ENCODE assay signal across 15 cellular contexts in genomic region chr1:206053616-206054015, GRCh38. TPM values are rescaled to one million over a fixed set of nuclear protein-coding genes. Genes with fewer than 3 reads are reported as not detected.
DNase-seq lines count a peak whose midpoint lies in the region; ATAC-seq and TF ChIP-seq lines count a peak whose summit lies in the region.
"Not testable (repeated sequence)": the region's sequence is repeated elsewhere in the genome, so short reads cannot be mapped to it uniquely, and the experiment has no call there.
"Had no signal": no experiment of that assay in that cellular context is flagged by ENCODE, and none has a peak within 500 bp of the region (broad histone marks: within the 10 kb centered on the region; RNA-seq: fewer than 3 reads in every experiment).

No MANE protein-coding gene starts in this region.

- not testable (repeated sequence) for ATAC-seq in activated CD4-positive, alpha-beta T cell treated with anti-CD3 and anti-CD28 coated beads for 36 hours; naive B cell (ENCODE audit: low read depth in 2 of 2); stimulated activated naive B cell treated with anti-CD40 and anti-IgM and Interleukin-4, amounts not matched to agents 10 μg/mL and 1 μg/mL and 100 μg/mL, for 72 hours (replicated peaks)

- CTCF ChIA-PET in Calu3 (lab: Charles Lee) = interaction anchor here (0.6 to 1.9 kb wide), 2 partner anchors 18 to 69 kb away, joined by 5 to 6 read pairs; no protein-coding TSS in a partner anchor
- CTCF ChIA-PET in OCI-LY7 (lab: Charles Lee; ENCODE audit: unreplicated experiment); activated CD4-positive, alpha-beta T cell treated with anti-CD3 and anti-CD28 coated beads for 36 hours (lab: Charles Lee): not testable (repeated sequence)

- not testable (repeated sequence) for H3K9me3 ChIP-seq in OCI-LY7 (ENCODE audit: low read length); endodermal cell (ENCODE audit: control insufficient read depth, low read length)

- H3K36me3 Mint-ChIP-seq in Calu3 (ENCODE audit: insufficient read depth, unreplicated experiment) = peaks cover 74% of the 10 kb centered on the region
- H3K36me3 Mint-ChIP-seq in IgD-negative memory B cell; activated CD4-positive, alpha-beta T cell treated with anti-CD3 and anti-CD28 coated beads for 36 hours (ENCODE audit: low read depth); endodermal cell (ENCODE audit: low read depth); naive B cell: not testable (repeated sequence)
- peaks cover 45 to 46% of the 10 kb centered on the region in 2 donors for H3K36me3 Mint-ChIP-seq in stimulated activated naive B cell treated with anti-CD40 and anti-IgM and Interleukin-4, amounts not matched to agents 10 μg/mL and 1 μg/mL and 100 μg/mL, for 72 hours

- BruUV-seq in Calu3 (replicated peaks; lab: Mats Ljungman, UMichigan) = not testable (repeated sequence)
- TSS peak; percentile 58 for BruUV-seq in OCI-LY7 (replicated peaks; lab: Mats Ljungman, UMichigan)

- peaks cover 71% of the 10 kb centered on the region for H3K4me1 ChIP-seq in OCI-LY7 (ENCODE audit: insufficient read depth, low read length, poor library complexity, severe bottlenecking)
- not testable (repeated sequence) for H3K4me1 ChIP-seq in endodermal cell (ENCODE audit: control insufficient read depth, insufficient read depth, low read length)

- H3K9me2 ChIP-seq in OCI-LY7 (ENCODE audit: insufficient read depth, low read length) = not testable (repeated sequence)

- not testable (repeated sequence) for H3K27me3 ChIP-seq in endodermal cell (ENCODE audit: control insufficient read depth, insufficient read depth, low read length, poor library complexity, severe bottlenecking); kidney epithelial cell (ENCODE audit: control insufficient read depth, insufficient read depth, low read length)

- not testable (repeated sequence) for H3K9ac ChIP-seq in endodermal cell (ENCODE audit: extremely low read depth, low read length, poor library complexity, severe bottlenecking)

- peaks cover 86% of the 10 kb centered on the region for H3K4me1 Mint-ChIP-seq in Calu3 (ENCODE audit: low read depth, unreplicated experiment)
- H3K4me1 Mint-ChIP-seq in IgD-negative memory B cell = peaks cover 76 to 84% (median 84%) of the 10 kb centered on the region in 3 donors
- peaks cover 41% of the 10 kb centered on the region for H3K4me1 Mint-ChIP-seq in activated CD4-positive, alpha-beta T cell treated with anti-CD3 and anti-CD28 coated beads for 36 hours
- H3K4me1 Mint-ChIP-seq in endodermal cell = not testable (repeated sequence)
- peaks cover 54 to 85% (median 74%) of the 10 kb centered on the region in 3 donors for H3K4me1 Mint-ChIP-seq in naive B cell
- H3K4me1 Mint-ChIP-seq in stimulated activated naive B cell treated with anti-CD40 and anti-IgM and Interleukin-4, amounts not matched to agents 10 μg/mL and 1 μg/mL and 100 μg/mL, for 72 hours = peaks cover 50 to 84% of the 10 kb centered on the region in 2 donors

- H3K36me3 ChIP-seq in OCI-LY7 (ENCODE audit: insufficient read depth, low read length) = peaks cover 40% of the 10 kb centered on the region
- H3K36me3 ChIP-seq in endodermal cell (ENCODE audit: control insufficient read depth, insufficient read depth, low read length); kidney epithelial cell (ENCODE audit: control insufficient read depth, insufficient read depth, low read length): not testable (repeated sequence)

- intact Hi-C loops in Calu3 (cut with micrococcal nuclease; ENCODE audit: unreplicated experiment) = not testable (repeated sequence)
- intact Hi-C loops in OCI-LY7 (cut with micrococcal nuclease; ENCODE audit: unreplicated experiment) = loop anchor here (5.0 to 10.0 kb wide), 6 partner anchors 386 to 1531 kb away; partner anchors contain the start of genes FCMR, IKBKE and MAPKAPK2
- intact Hi-C loops in activated CD4-positive, alpha-beta T cell treated with anti-CD3 and anti-CD28 coated beads for 36 hours (cut with DNase I, micrococcal nuclease) = loop anchor here in 1 of 2 experiments (5.0 kb wide), 1 partner anchor 281 kb away; no protein-coding TSS in a partner anchor

- H3K27ac Mint-ChIP-seq in Calu3 (ENCODE audit: unreplicated experiment) (peak overlapping the region; percentile 99), IgD-negative memory B cell (peak overlapping the region; percentile 89 to 98 (median 90)), naive B cell (peak overlapping the region; percentile 93 to 98 (median 96))
- H3K27ac Mint-ChIP-seq in activated CD4-positive, alpha-beta T cell treated with anti-CD3 and anti-CD28 coated beads for 36 hours = peak overlapping the region; percentile 19
- H3K27ac Mint-ChIP-seq in endodermal cell = not testable (repeated sequence)
- H3K27ac Mint-ChIP-seq in stimulated activated naive B cell treated with anti-CD40 and anti-IgM and Interleukin-4, amounts not matched to agents 10 μg/mL and 1 μg/mL and 100 μg/mL, for 72 hours = peak overlapping the region; percentile 95

- H3K4me2 ChIP-seq in OCI-LY7 (ENCODE audit: low read length) = peak overlapping the region; percentile 85

- DNase-seq in Calu3; activated CD4-positive, alpha-beta T cell treated with anti-CD3 and anti-CD28 coated beads for 36 hours; kidney epithelial cell (ENCODE audit: low read depth); naive B cell; stimulated activated naive B cell treated with anti-CD40 and anti-IgM and Interleukin-4, amounts not matched to agents 10 μg/mL and 1 μg/mL and 100 μg/mL, for 72 hours: not testable (repeated sequence)
- peak; percentile 82 for DNase-seq in OCI-LY7 (ENCODE audit: low spot score)
- DNase-seq in endodermal cell = peak; percentile 7

- peak overlapping the region; percentile 94 for H3K4me3 Mint-ChIP-seq in Calu3 (ENCODE audit: low read depth, unreplicated experiment)
- peak overlapping the region; percentile 74 to 89 (median 80) for H3K4me3 Mint-ChIP-seq in IgD-negative memory B cell
- H3K4me3 Mint-ChIP-seq in activated CD4-positive, alpha-beta T cell treated with anti-CD3 and anti-CD28 coated beads for 36 hours; endodermal cell: not testable (repeated sequence)
- peak overlapping the region; percentile 10 to 89 (median 78) for H3K4me3 Mint-ChIP-seq in naive B cell
- H3K4me3 Mint-ChIP-seq in stimulated activated naive B cell treated with anti-CD40 and anti-IgM and Interleukin-4, amounts not matched to agents 10 μg/mL and 1 μg/mL and 100 μg/mL, for 72 hours = peak overlapping the region; percentile 84 to 87

- H2AFZ ChIP-seq in OCI-LY7 (ENCODE audit: low read length) = not testable (repeated sequence)

- peaks cover 56% of the 10 kb centered on the region for H3K79me2 ChIP-seq in OCI-LY7 (ENCODE audit: insufficient read depth, low read depth, low read length)

- not testable (repeated sequence) for TF ChIP-seq CTCF in Calu3 (IDR thresholded peaks at IDR 0.05; ENCODE audit: unreplicated experiment); OCI-LY7 (conservative IDR thresholded peaks at IDR 0.05; ENCODE audit: low read length); endodermal cell (conservative IDR thresholded peaks at IDR 0.05); kidney epithelial cell (IDR thresholded peaks at IDR 0.05; ENCODE audit: insufficient read depth, low read length, poor library complexity, severe bottlenecking)

- 98% methylated on average over 4 of the region's 4 CpGs; no CpG with 5 or more reads in 1 of the 2 experiments for WGBS in endodermal cell (ENCODE audit: insufficient coverage in 1 of 2, insufficient read length in 1 of 2), 2 experiments

- H4K20me1 ChIP-seq in OCI-LY7 (ENCODE audit: insufficient read depth, low read length) = not testable (repeated sequence)

- H3K4me3 ChIP-seq in OCI-LY7 (ENCODE audit: low read depth, low read length, poor library complexity, severe bottlenecking) = peak overlapping the region; percentile 75
- H3K4me3 ChIP-seq in endodermal cell (ENCODE audit: low read length) = not testable (repeated sequence)
- peak overlapping the region; percentile 48 for H3K4me3 ChIP-seq in kidney epithelial cell (ENCODE audit: low read depth, low read length)

- POLR2A ChIA-PET in OCI-LY7 (lab: Charles Lee) = interaction anchor here (0.6 to 3.2 kb wide), 2 partner anchors 8 to 39 kb away, joined by 3 to 25 read pairs; no protein-coding TSS in a partner anchor
- POLR2A ChIA-PET in activated CD4-positive, alpha-beta T cell treated with anti-CD3 and anti-CD28 coated beads for 36 hours (lab: Charles Lee) = not testable (repeated sequence)

- H3K27ac ChIP-seq in OCI-LY7 (ENCODE audit: low read depth, low read length, poor library complexity, severe bottlenecking) = peak overlapping the region; percentile 98
- H3K27ac ChIP-seq in endodermal cell (ENCODE audit: low read depth, low read length) = not testable (repeated sequence)

- H3K27me3 Mint-ChIP-seq in Calu3 (ENCODE audit: unreplicated experiment); IgD-negative memory B cell; activated CD4-positive, alpha-beta T cell treated with anti-CD3 and anti-CD28 coated beads for 36 hours; endodermal cell (ENCODE audit: insufficient read depth); naive B cell; stimulated activated naive B cell treated with anti-CD40 and anti-IgM and Interleukin-4, amounts not matched to agents 10 μg/mL and 1 μg/mL and 100 μg/mL, for 72 hours: not testable (repeated sequence)

- not testable (repeated sequence) for H3K9me3 Mint-ChIP-seq in Calu3 (ENCODE audit: low read depth, unreplicated experiment); IgD-negative memory B cell; activated CD4-positive, alpha-beta T cell treated with anti-CD3 and anti-CD28 coated beads for 36 hours (ENCODE audit: low read depth); endodermal cell; naive B cell; stimulated activated naive B cell treated with anti-CD40 and anti-IgM and Interleukin-4, amounts not matched to agents 10 μg/mL and 1 μg/mL and 100 μg/mL, for 72 hours

RNA-seq across cellular contexts. Expression of gene RHEX, which starts 0.6 kb away (rescaled TPM):
- total RNA-seq in Calu3 (2022) (75.1 and 88.9 TPM in 2 replicates), OCI-LY7 (2022) (9.9 and 10.0 TPM in 2 replicates), endodermal cell (not detected), kidney epithelial cell (0.42 and 0.82 TPM in 2 replicates)
- polyA plus RNA-seq in IgD-negative memory B cell (2.0 TPM), naive B cell (ENCODE audit: low read depth in 6 of 6) (1 to 10 TPM in 2 of 6 donors, under 1 TPM in 4; 0.28 to 5.3 (median 0.60) TPM)
- 5.0 and 6.4 TPM in 2 replicates for total RNA-seq in OCI-LY7 (2014; rRNA removed; shearing (Covaris generic))
- total RNA-seq in activated CD4-positive, alpha-beta T cell treated with anti-CD3 and anti-CD28 coated beads for 36 hours = not detected
- polyA plus RNA-seq in endodermal cell (2013, experiment 1 of 2) = 0.71 TPM
- polyA plus RNA-seq in endodermal cell (2013, experiment 2 of 2) = 1.2 TPM
- total RNA-seq: CD4-positive, alpha-beta T cell; G401; H4; HT1080; M059J; RPMI7951 had no signal
- polyA plus RNA-seq: A549 had no signal

RNA-seq across cellular contexts. Expression of gene CTSE, which starts 29.9 kb away (rescaled TPM):
- total RNA-seq in Calu3 (2022) (425 and 457 TPM in 2 replicates), OCI-LY7 (2022) (not detected in 2 replicates), endodermal cell (under 1 TPM; 0.15 to 0.42 TPM), kidney epithelial cell (not detected in 2 replicates)
- polyA plus RNA-seq in IgD-negative memory B cell (not detected), naive B cell (ENCODE audit: low read depth in 6 of 6) (not detected)
- total RNA-seq in OCI-LY7 (2014; rRNA removed; shearing (Covaris generic)) = not detected in 2 replicates
- not detected for total RNA-seq in activated CD4-positive, alpha-beta T cell treated with anti-CD3 and anti-CD28 coated beads for 36 hours
- 0.39 TPM for polyA plus RNA-seq in endodermal cell (2013, experiment 1 of 2)
- 0.12 TPM for polyA plus RNA-seq in endodermal cell (2013, experiment 2 of 2)
- total RNA-seq: CD4-positive, alpha-beta T cell; G401; H4; M059J had no signal
- polyA plus RNA-seq: A549 had no signal

RNA-seq across cellular contexts. Expression of gene RAB7B, which starts 50.4 kb away (rescaled TPM):
- 1.1 and 1.3 TPM in 2 replicates for total RNA-seq in Calu3 (2022)
- not detected for polyA plus RNA-seq in IgD-negative memory B cell
- not detected in 2 replicates for total RNA-seq in OCI-LY7 (2014; rRNA removed; shearing (Covaris generic))
- total RNA-seq in OCI-LY7 (2022) = not detected in 2 replicates
- total RNA-seq in activated CD4-positive, alpha-beta T cell treated with anti-CD3 and anti-CD28 coated beads for 36 hours = not detected
- not detected for total RNA-seq in endodermal cell
- 1.3 TPM for polyA plus RNA-seq in endodermal cell (2013, experiment 1 of 2)
- 1.2 TPM for polyA plus RNA-seq in endodermal cell (2013, experiment 2 of 2)
- total RNA-seq in kidney epithelial cell = 0.13 TPM in 1 of 2 replicates, not detected in the other
- not detected for polyA plus RNA-seq in naive B cell (ENCODE audit: low read depth in 6 of 6)

Comparison
In these comparisons a context has a peak if more than half of its experiments do, and no peak if none do; other contexts are left out.
1. RNA of gene CTSE, which starts 29.9 kb away (total RNA-seq): 425 to 457 TPM in Calu3; 0.15 to 0.42 TPM in endodermal cell, not detected in OCI-LY7, not detected in activated CD4-positive, alpha-beta T cell treated with anti-CD3 and anti-CD28 coated beads for 36 hours and not detected in kidney epithelial cell; every median in the first group is over 100 times any median in the second.